Comparison of ENCODE assay signal across 8 cellular contexts in the genomic region with DNA sequence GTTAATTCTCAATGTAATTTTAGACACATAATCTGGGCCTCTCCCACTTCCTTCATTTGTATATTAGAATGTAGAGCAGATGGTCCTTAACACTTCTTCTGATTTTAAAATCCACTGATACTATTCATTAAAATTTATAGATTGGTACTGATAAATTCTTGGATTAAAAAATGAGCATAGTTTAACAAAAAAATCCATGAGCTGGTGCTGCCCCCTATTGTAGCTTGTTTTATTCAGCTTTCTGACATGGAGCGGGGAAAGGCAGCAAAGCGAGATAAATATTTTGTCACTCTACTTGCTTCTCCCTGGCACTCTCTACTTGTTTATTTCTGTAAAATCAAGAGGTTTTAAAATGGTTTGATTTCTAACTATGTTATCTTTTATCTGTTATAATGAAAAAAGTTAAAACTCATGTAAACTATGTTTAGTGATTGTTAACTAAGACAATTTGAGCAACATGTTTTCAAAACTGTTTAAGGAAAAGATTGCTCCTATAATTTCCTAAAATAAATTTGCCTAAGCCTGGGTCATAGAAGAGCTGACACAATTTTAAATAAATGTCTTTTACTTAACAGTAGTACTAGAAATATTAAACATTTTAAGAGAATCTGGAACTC. TPM values are rescaled to one million over a fixed set of nuclear protein-coding genes. Genes with fewer than 3 reads are reported as not detected.
A peak's percentile ranks its signal among the peaks of the same experiment; 100 is the strongest.
DNase-seq lines count a peak whose midpoint lies in the region; ATAC-seq and TF ChIP-seq lines count a peak whose summit lies in the region.

No MANE protein-coding gene starts in this region.

- intact Hi-C loops in lower lobe of right lung (cut with DNase I): no loop called here
- intact Hi-C loops in CD4-positive, alpha-beta T cell (cut with DNase I, micrococcal nuclease): no loop called here

- H3K36me3 Mint-ChIP-seq in brain: no peaks in the 10 kb centered on the region
- no peaks in the 10 kb centered on the region for H3K36me3 Mint-ChIP-seq in activated CD4-positive, alpha-beta memory T cell treated with anti-CD3 and anti-CD28 coated beads, Interleukin-2, amount 10 ng/mL, durations not matched to agents 7 days and 5 days (ENCODE audit: low read depth)
- no peaks in the 10 kb centered on the region for H3K36me3 Mint-ChIP-seq in CD4-positive, alpha-beta T cell (ENCODE audit: low read depth)

- H3K27ac ChIP-seq in DOHH2 (ENCODE audit: low read depth, low read length) (no peak overlapping the region), lower lobe of right lung (no peak overlapping the region)
- no peak overlapping the region for H3K27ac ChIP-seq in CD4-positive, alpha-beta T cell (ENCODE audit: low read depth, low read length)

- H3K4me1 Mint-ChIP-seq in brain: peaks cover 5% of the 10 kb centered on the region
- H3K4me1 Mint-ChIP-seq in activated CD4-positive, alpha-beta memory T cell treated with anti-CD3 and anti-CD28 coated beads, Interleukin-2, amount 10 ng/mL, durations not matched to agents 7 days and 5 days: no peaks in the 10 kb centered on the region
- H3K4me1 Mint-ChIP-seq in CD4-positive, alpha-beta T cell (ENCODE audit: low read depth): no peaks in the 10 kb centered on the region

- TF ChIP-seq POLR2A in NB4 (IDR thresholded peaks at IDR 0.05; ENCODE audit: extremely low read depth, insufficient read length): no peak

- POLR2A ChIA-PET in activated CD4-positive, alpha-beta memory T cell treated with anti-CD3 and anti-CD28 coated beads, Interleukin-2, amount 10 ng/mL, durations not matched to agents 7 days and 5 days (lab: Charles Lee): no interaction called here
- POLR2A ChIA-PET in CD4-positive, alpha-beta T cell (lab: Charles Lee): no interaction called here

- H3K27me3 ChIP-seq in DOHH2 (ENCODE audit: control insufficient read depth, low read length): no peaks in the 10 kb centered on the region
- no peaks in the 10 kb centered on the region for H3K27me3 ChIP-seq in lower lobe of right lung (ENCODE audit: low read depth)
- no peaks in the 10 kb centered on the region for H3K27me3 ChIP-seq in CD4-positive, alpha-beta T cell (ENCODE audit: control insufficient read depth, insufficient read depth, low read length)

- H3K79me2 ChIP-seq in DOHH2 (ENCODE audit: control insufficient read depth, low read length): no peaks in the 10 kb centered on the region

- DNase-seq in NB4 (ENCODE audit: low read depth) (peak; percentile 9), lower lobe of right lung (no peak), 8988T (no peak)
- no peak for DNase-seq in activated CD4-positive, alpha-beta memory T cell treated with anti-CD3 and anti-CD28 coated beads, Interleukin-2, amount 10 ng/mL, durations not matched to agents 7 days and 5 days
- DNase-seq in CD4-positive, alpha-beta T cell: no peak

- no peaks in the 10 kb centered on the region for H3K9me2 ChIP-seq in DOHH2 (replicated peaks; ENCODE audit: control insufficient read depth, low read length)

- H4K20me1 ChIP-seq in DOHH2 (ENCODE audit: control insufficient read depth, insufficient read depth, low read depth, low read length): no peaks in the 10 kb centered on the region

- H3K4me2 ChIP-seq in DOHH2 (ENCODE audit: low read length): no peak overlapping the region

- CTCF ChIA-PET in activated CD4-positive, alpha-beta memory T cell treated with anti-CD3 and anti-CD28 coated beads, Interleukin-2, amount 10 ng/mL, durations not matched to agents 7 days and 5 days (lab: Charles Lee): interaction anchor here (1.0 to 2.0 kb wide), 4 partner anchors 21 to 122 kb away, joined by 3 to 7 read pairs (median 3); no protein-coding TSS in a partner anchor
- CTCF ChIA-PET in CD4-positive, alpha-beta T cell (lab: Charles Lee): interaction anchor here (2.3 kb wide), 1 partner anchor 8 kb away, joined by 6 read pairs; no protein-coding TSS in a partner anchor

- H3K9me3 ChIP-seq in DOHH2 (ENCODE audit: control insufficient read depth, insufficient read depth, low read length) (no peaks in the 10 kb centered on the region), lower lobe of right lung (no peaks in the 10 kb centered on the region)
- no peaks in the 10 kb centered on the region for H3K9me3 ChIP-seq in CD4-positive, alpha-beta T cell (ENCODE audit: control insufficient read depth, low read length)

- H3K4me3 Mint-ChIP-seq in brain: no peak overlapping the region
- H3K4me3 Mint-ChIP-seq in activated CD4-positive, alpha-beta memory T cell treated with anti-CD3 and anti-CD28 coated beads, Interleukin-2, amount 10 ng/mL, durations not matched to agents 7 days and 5 days: no peak overlapping the region
- H3K4me3 Mint-ChIP-seq in CD4-positive, alpha-beta T cell: no peak overlapping the region

- H3K36me3 ChIP-seq in DOHH2 (ENCODE audit: control insufficient read depth, low read length) (no peaks in the 10 kb centered on the region), lower lobe of right lung (no peaks in the 10 kb centered on the region)

- no peaks in the 10 kb centered on the region for H3K27me3 Mint-ChIP-seq in brain
- H3K27me3 Mint-ChIP-seq in activated CD4-positive, alpha-beta memory T cell treated with anti-CD3 and anti-CD28 coated beads, Interleukin-2, amount 10 ng/mL, durations not matched to agents 7 days and 5 days: peaks cover 1% of the 10 kb centered on the region
- peaks cover 24% of the 10 kb centered on the region for H3K27me3 Mint-ChIP-seq in CD4-positive, alpha-beta T cell

- H3K27ac Mint-ChIP-seq in brain: no peak overlapping the region
- no peak overlapping the region for H3K27ac Mint-ChIP-seq in activated CD4-positive, alpha-beta memory T cell treated with anti-CD3 and anti-CD28 coated beads, Interleukin-2, amount 10 ng/mL, durations not matched to agents 7 days and 5 days
- H3K27ac Mint-ChIP-seq in CD4-positive, alpha-beta T cell: no peak overlapping the region

- no peaks in the 10 kb centered on the region for H3F3A ChIP-seq in DOHH2 (ENCODE audit: control insufficient read depth, insufficient read depth)

- TF ChIP-seq CTCF in DOHH2 (IDR thresholded peaks at IDR 0.05; ENCODE audit: low read depth, low read length, poor library complexity, severe bottlenecking) (peak; percentile 50), NB4 (IDR thresholded peaks at IDR 0.05; ENCODE audit: low read depth, low read length) (peak; percentile 23), brain (conservative IDR thresholded peaks at IDR 0.05) (peak; percentile 84 to 88), lower lobe of right lung (IDR thresholded peaks at IDR 0.05) (peak; percentile 50)
- no peak for TF ChIP-seq CTCF in CD4-positive, alpha-beta T cell (IDR thresholded peaks at IDR 0.05)

- H3K4me3 ChIP-seq in DOHH2 (ENCODE audit: low read length): no peak overlapping the region
- no peak overlapping the region for H3K4me3 ChIP-seq in NB4 (ENCODE audit: low read depth, low read length)
- H3K4me3 ChIP-seq in lower lobe of right lung: no peak overlapping the region

- H3K9me3 Mint-ChIP-seq in brain: peaks cover 0 to 3% (median 0%) of the 10 kb centered on the region in 5 experiments
- no peaks in the 10 kb centered on the region for H3K9me3 Mint-ChIP-seq in activated CD4-positive, alpha-beta memory T cell treated with anti-CD3 and anti-CD28 coated beads, Interleukin-2, amount 10 ng/mL, durations not matched to agents 7 days and 5 days
- H3K9me3 Mint-ChIP-seq in CD4-positive, alpha-beta T cell: no peaks in the 10 kb centered on the region

- ATAC-seq in lower lobe of right lung (no peak), HG03159 (IDR thresholded peaks at IDR 0.05; ENCODE audit: unreplicated experiment) (no peak)
- ATAC-seq in CD4-positive, alpha-beta T cell (ENCODE audit: poor library complexity): no peak

- no peaks in the 10 kb centered on the region for H3K4me1 ChIP-seq in DOHH2 (ENCODE audit: control insufficient read depth, low read length)
- H3K4me1 ChIP-seq in lower lobe of right lung: no peaks in the 10 kb centered on the region

RNA-seq across cellular contexts. Expression of a gene that starts 26.5 kb away (rescaled TPM):
- polyA plus RNA-seq in brain (ENCODE audit: insufficient read depth, low read depth, low replicate concordance): 1.7 TPM
- 17.9 TPM for total RNA-seq in lower lobe of right lung
- total RNA-seq in activated CD4-positive, alpha-beta memory T cell treated with anti-CD3 and anti-CD28 coated beads, Interleukin-2, amount 10 ng/mL, durations not matched to agents 7 days and 5 days: 1 to 10 TPM in 1 of 2 experiments, under 1 TPM in 1; 0.53 to 1.1 TPM
- not detected for total RNA-seq in CD4-positive, alpha-beta T cell
